In genomic region chr2:238256594-238257104, GRCh38 we compare ENCODE assay signal across 8 cellular contexts. TPM values are rescaled to one million over a fixed set of nuclear protein-coding genes. Genes with fewer than 3 reads are reported as not detected.
DNase-seq lines count a peak whose midpoint lies in the region; ATAC-seq and TF ChIP-seq lines count a peak whose summit lies in the region.

No MANE protein-coding gene starts in this region.

- H2AFZ ChIP-seq in mammary epithelial cell (ENCODE audit: low read depth, low read length) = no peak overlapping the region

- peak; percentile 94 for ATAC-seq in left colon
- ATAC-seq in HG02763 (IDR thresholded peaks at IDR 0.05; ENCODE audit: unreplicated experiment) = no peak

- no peak overlapping the region for H3K4me2 ChIP-seq in mammary epithelial cell (ENCODE audit: insufficient read depth, low read depth, low read length)

- no peak overlapping the region for H3K9ac ChIP-seq in mammary epithelial cell (ENCODE audit: insufficient read depth, low read length)

- TF ChIP-seq CTCF in WI38 (IDR thresholded peaks at IDR 0.05; ENCODE audit: low read depth, low read length) (peak; percentile 65), mammary epithelial cell (conservative IDR thresholded peaks at IDR 0.05 in 1 of 2, IDR thresholded peaks at IDR 0.05 in 1 of 2; ENCODE audit: extremely low read depth in 1 of 2, insufficient read depth in 1 of 2, low read depth in 1 of 2, low read length in 2 of 2) (peak; percentile 99)

- no peak overlapping the region for H3K27ac ChIP-seq in mammary epithelial cell (ENCODE audit: insufficient read depth, low read depth, low read length)

- CTCF ChIA-PET in mammary epithelial cell (lab: Charles Lee; ENCODE audit: low non-redundant PET) = no interaction called here

- H3K27me3 ChIP-seq in HAP-1 (ENCODE audit: low read depth) (no peaks in the 10 kb centered on the region), mammary epithelial cell (ENCODE audit: insufficient read depth, low read length) (no peaks in the 10 kb centered on the region)

- H3K4me1 ChIP-seq in HAP-1 (no peaks in the 10 kb centered on the region), mammary epithelial cell (ENCODE audit: insufficient read depth, low read length) (no peaks in the 10 kb centered on the region)

- BruUV-seq in mammary epithelial cell (replicated peaks; lab: Mats Ljungman, UMichigan) = no TSS peak

- in situ Hi-C loops in HAP-1 (cut with MboI; ENCODE audit: low sequenced_read_pairs) (no loop called here), mammary epithelial cell (cut with MboI; ENCODE audit: low sequenced_read_pairs in 2 of 2) (loop anchor here in 1 of 2 donors (25.0 kb wide), 1 partner anchor 394 kb away; the partner anchor contains the start of gene RAMP1)

- H3K4me3 ChIP-seq in HAP-1 = no peak overlapping the region
- H3K4me3 ChIP-seq in WI38 (ENCODE audit: low read depth, low read length) = no peak overlapping the region
- no peak overlapping the region for H3K4me3 ChIP-seq in mammary epithelial cell (replicated peaks in 1 of 3; ENCODE audit: insufficient read depth in 1 of 3, low read depth in 2 of 3, low read length in 3 of 3)

- DNase-seq in CD1c-positive myeloid dendritic cell (ENCODE audit: extremely low spot score) (peak; percentile 84), HAP-1 (ENCODE audit: low spot score in 2 of 2) (peak; percentile 91 to 96), NCI-H345 (lab: John Stamatoyannopoulos, UW) (peak; percentile 91), mammary epithelial cell (peak; percentile 76), left colon (peak; percentile 85 to 91)
- DNase-seq in stimulated activated CD4-positive, alpha-beta T cell treated with anti-CD3 and anti-CD28 coated beads, TNF-alpha, amount 100 ng/mL, for 48 hours (ENCODE audit: low read depth in 3 of 3) = peak; percentile 37 to 66 (median 66)

- no peaks in the 10 kb centered on the region for H3K9me3 ChIP-seq in HAP-1
- no peaks in the 10 kb centered on the region for H3K9me3 ChIP-seq in mammary epithelial cell (replicated peaks; ENCODE audit: insufficient read depth, low read length)

- 58% methylated on average over 15 of the region's 18 CpGs for WGBS in mammary epithelial cell (ENCODE audit: low coverage, missing lambda C conversion rate)

- H3K36me3 ChIP-seq in HAP-1 (replicated peaks) (peaks cover 33% of the 10 kb centered on the region), mammary epithelial cell (ENCODE audit: insufficient read depth, low read length) (no peaks in the 10 kb centered on the region)

- H3K79me2 ChIP-seq in mammary epithelial cell (ENCODE audit: insufficient read depth, low read length) = no peaks in the 10 kb centered on the region

- no peaks in the 10 kb centered on the region for H4K20me1 ChIP-seq in mammary epithelial cell (ENCODE audit: insufficient read depth, low read length)

- dilution Hi-C loops in mammary epithelial cell (cut with HindIII; ENCODE audit: low sequenced_read_pairs) = no loop called here

- intact Hi-C loops in mammary epithelial cell (cut with micrococcal nuclease) (loop anchor here (1.0 to 2.0 kb wide), 5 partner anchors 49 to 207 kb away; partner anchors contain the start of gene TRAF3IP1), left colon (cut with DNase I, micrococcal nuclease) (no loop called here)

RNA-seq across cellular contexts. Expression of gene HES6, which starts 16.8 kb away (rescaled TPM):
- total RNA-seq in mammary epithelial cell (1 to 10 TPM; 1.2 to 5.0 TPM), left colon (10 to 100 TPM; 32.0 to 54.8 TPM)
- polyA plus RNA-seq in mammary epithelial cell = 2.1 TPM
- polyA minus RNA-seq in mammary epithelial cell = not detected

RNA-seq across cellular contexts. Expression of gene PER2, which starts 31.8 kb away (rescaled TPM):
- total RNA-seq in mammary epithelial cell = 1 to 10 TPM; 6.3 to 7.8 TPM
- 2.1 TPM for polyA plus RNA-seq in mammary epithelial cell
- 11.2 TPM for polyA minus RNA-seq in mammary epithelial cell
- total RNA-seq in left colon = 10 to 100 TPM; 16.9 to 35.4 TPM

RNA-seq across cellular contexts. Expression of gene ILKAP, which starts 53.2 kb away (rescaled TPM):
- total RNA-seq in mammary epithelial cell = 10 to 100 TPM; 16.7 to 52.7 TPM
- 34.1 TPM for polyA plus RNA-seq in mammary epithelial cell
- polyA minus RNA-seq in mammary epithelial cell = 41.5 TPM
- 10 to 100 TPM; 32.7 to 38.6 TPM for total RNA-seq in left colon

Comparison
In these comparisons a context has a peak if more than half of its experiments do, and no peak if none do; other contexts are left out.
1. RNA of gene HES6, which starts 16.8 kb away (total RNA-seq): 32.0 to 54.8 TPM in left colon; 1.2 to 5.0 TPM in mammary epithelial cell; every median in the first group is over 4 times any median in the second.
2. Peak in every context shown above with its lines, with median percentiles within 50 percentile points of each other: DNase-seq.